In genomic region chr3:128408693-128409620, GRCh38 we compare ENCODE assay signal across 1 cellular context.
TF ChIP-seq lines count a peak whose summit lies in the region.

No MANE protein-coding gene starts in this region.

TF ChIP-seq in K562, 482 proteins besides CTCF, POLR2A, EP300 and RAD21 (continued from another document):
- TF ChIP-seq, protein P1, sequence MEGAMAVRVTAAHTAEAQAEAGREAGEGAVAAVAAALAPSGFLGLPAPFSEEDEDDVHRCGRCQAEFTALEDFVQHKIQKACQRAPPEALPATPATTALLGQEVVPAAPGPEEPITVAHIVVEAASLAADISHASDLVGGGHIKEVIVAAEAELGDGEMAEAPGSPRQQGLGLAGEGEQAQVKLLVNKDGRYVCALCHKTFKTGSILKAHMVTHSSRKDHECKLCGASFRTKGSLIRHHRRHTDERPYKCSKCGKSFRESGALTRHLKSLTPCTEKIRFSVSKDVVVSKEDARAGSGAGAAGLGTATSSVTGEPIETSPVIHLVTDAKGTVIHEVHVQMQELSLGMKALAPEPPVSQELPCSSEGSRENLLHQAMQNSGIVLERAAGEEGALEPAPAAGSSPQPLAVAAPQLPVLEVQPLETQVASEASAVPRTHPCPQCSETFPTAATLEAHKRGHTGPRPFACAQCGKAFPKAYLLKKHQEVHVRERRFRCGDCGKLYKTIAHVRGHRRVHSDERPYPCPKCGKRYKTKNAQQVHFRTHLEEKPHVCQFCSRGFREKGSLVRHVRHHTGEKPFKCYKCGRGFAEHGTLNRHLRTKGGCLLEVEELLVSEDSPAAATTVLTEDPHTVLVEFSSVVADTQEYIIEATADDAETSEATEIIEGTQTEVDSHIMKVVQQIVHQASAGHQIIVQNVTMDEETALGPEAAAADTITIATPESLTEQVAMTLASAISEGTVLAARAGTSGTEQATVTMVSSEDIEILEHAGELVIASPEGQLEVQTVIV (CRISPR knock-in tag; IDR thresholded peaks at IDR 0.05; ENCODE audit: borderline replicate concordance), result no peak
- TF ChIP-seq EWSR1 (IDR thresholded peaks at IDR 0.05; ENCODE audit: borderline replicate concordance, low read depth, partially characterized antibody) (no peak), MEIS2 (IDR thresholded peaks at IDR 0.05; ENCODE audit: partially characterized antibody) (no peak), ZBTB33 (CRISPR knock-in tag; IDR thresholded peaks at IDR 0.05) (no peak), ZNF830 (CRISPR knock-in tag; IDR thresholded peaks at IDR 0.05) (no peak), MTA3 (IDR thresholded peaks at IDR 0.05; ENCODE audit: borderline replicate concordance) (no peak; the same call in 1 of the 2 replicates), L3MBTL2 (IDR thresholded peaks at IDR 0.05) (peak; percentile 19; the same call in 1 of the 2 replicates), SRSF7 (optimal IDR thresholded peaks at IDR 0.05; ENCODE audit: low read depth, low read length) (no peak)
- TF ChIP-seq, protein P2, sequence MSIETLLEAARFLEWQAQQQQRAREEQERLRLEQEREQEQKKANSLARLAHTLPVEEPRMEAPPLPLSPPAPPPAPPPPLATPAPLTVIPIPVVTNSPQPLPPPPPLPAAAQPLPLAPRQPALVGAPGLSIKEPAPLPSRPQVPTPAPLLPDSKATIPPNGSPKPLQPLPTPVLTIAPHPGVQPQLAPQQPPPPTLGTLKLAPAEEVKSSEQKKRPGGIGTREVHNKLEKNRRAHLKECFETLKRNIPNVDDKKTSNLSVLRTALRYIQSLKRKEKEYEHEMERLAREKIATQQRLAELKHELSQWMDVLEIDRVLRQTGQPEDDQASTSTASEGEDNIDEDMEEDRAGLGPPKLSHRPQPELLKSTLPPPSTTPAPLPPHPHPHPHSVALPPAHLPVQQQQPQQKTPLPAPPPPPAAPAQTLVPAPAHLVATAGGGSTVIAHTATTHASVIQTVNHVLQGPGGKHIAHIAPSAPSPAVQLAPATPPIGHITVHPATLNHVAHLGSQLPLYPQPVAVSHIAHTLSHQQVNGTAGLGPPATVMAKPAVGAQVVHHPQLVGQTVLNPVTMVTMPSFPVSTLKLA (conservative IDR thresholded peaks at IDR 0.05), result peak in 1 of 2 experiments; percentile 40; a peak in 2 of 4 replicates
